Comparison of ENCODE assay signal across 9 cellular contexts in the genomic region with DNA sequence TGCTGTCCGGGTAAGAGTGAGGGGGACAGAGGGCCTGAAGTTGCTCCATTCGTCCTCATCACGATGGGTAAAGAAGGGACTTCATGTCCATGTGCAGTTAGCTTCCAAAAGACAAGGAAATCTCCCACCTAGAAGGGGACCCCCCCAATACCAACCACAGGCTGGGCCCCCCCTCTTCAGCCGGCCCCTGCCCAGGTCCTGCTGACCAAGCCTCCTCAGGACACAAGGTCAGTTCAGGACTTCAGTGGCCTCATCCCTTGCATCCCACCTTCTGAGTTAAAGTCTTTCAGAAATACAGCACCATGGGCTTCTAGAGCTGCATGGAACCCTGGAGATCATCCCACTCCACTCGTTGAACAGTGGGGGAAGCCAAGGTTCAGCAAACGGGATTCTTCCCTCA.
"Had no signal": no experiment of that assay in that cellular context is flagged by ENCODE, and none has a peak within 500 bp of the region (broad histone marks: within the 10 kb centered on the region; RNA-seq: fewer than 3 reads in every experiment).

No MANE protein-coding gene starts in this region.

- H3K27ac ChIP-seq: GM23248, HL-60 had no signal

- H3K36me3 ChIP-seq: HAP-1 had no signal

- ATAC-seq: HCT116, HepG2 had no signal

- H3K4me3 ChIP-seq: GM23248, HAP-1 had no signal

- H3K9me3 ChIP-seq: HAP-1 had no signal

- H3K36me3 Mint-ChIP-seq: IgD-negative memory B cell had no signal

- H3K27ac Mint-ChIP-seq: HFFc6, IgD-negative memory B cell had no signal

- H3K4me1 Mint-ChIP-seq: IgD-negative memory B cell had no signal

- DNase-seq: GOT3, H7, HFFc6 had no signal

- H3K4me1 ChIP-seq: HAP-1 had no signal

- H3K4me3 Mint-ChIP-seq: HFFc6, IgD-negative memory B cell had no signal
